In genomic region chr7:28414453-28414852, GRCh38 we compare ENCODE assay signal across 25 cellular contexts. TPM values are rescaled to one million over a fixed set of nuclear protein-coding genes. Genes with fewer than 3 reads are reported as not detected.
DNase-seq lines count a peak whose midpoint lies in the region; ATAC-seq, FAIRE-seq and TF ChIP-seq lines count a peak whose summit lies in the region.
"Had no signal": no experiment of that assay in that cellular context is flagged by ENCODE, and none has a peak within 500 bp of the region (broad histone marks: within the 10 kb centered on the region; RNA-seq: fewer than 3 reads in every experiment).

No MANE protein-coding gene starts in this region.

- no peak overlapping the region for H3K4me2 ChIP-seq in A549
- H3K4me2 ChIP-seq in GM12878 (ENCODE audit: control insufficient read depth, insufficient read depth) = no peak overlapping the region
- H3K4me2 ChIP-seq: BLaER1 treated with 17β-estradiol and CSF1 and Interleukin-3, amounts not matched to agents 10 nM and 100 nM had no signal

- TF ChIP-seq CTCF in A549 (IDR thresholded peaks at IDR 0.05) (no peak), HEK293 (tag by site-specific recombination; IDR thresholded peaks at IDR 0.05) (no peak), GM12878 (IDR thresholded peaks at IDR 0.05 in 2 of 3, conservative IDR thresholded peaks at IDR 0.05 in 1 of 3; ENCODE audit: control insufficient read depth in 2 of 3, extremely low read depth in 1 of 3, insufficient read depth in 1 of 3, low read depth in 3 of 3, low read length in 3 of 3) (no peak), MCF 10A (IDR thresholded peaks at IDR 0.05; ENCODE audit: unreplicated experiment) (no peak)

- no peaks in the 10 kb centered on the region for H3K36me3 Mint-ChIP-seq in MCF 10A (ENCODE audit: insufficient read depth, unreplicated experiment)
- H3K36me3 Mint-ChIP-seq: CD8-positive, alpha-beta T cell had no signal

- H3K4me3 ChIP-seq in A549 (no peak overlapping the region), HEK293 (ENCODE audit: low read depth, low read length) (no peak overlapping the region), GM12878 (no peak overlapping the region)
- H3K4me3 ChIP-seq: BLaER1 treated with 17β-estradiol and CSF1 and Interleukin-3, amounts not matched to agents 10 nM and 100 nM had no signal

- TF ChIP-seq RAD21 in A549 (conservative IDR thresholded peaks at IDR 0.05 in 1 of 2, IDR thresholded peaks at IDR 0.05 in 1 of 2) (no peak), GM12878 (IDR thresholded peaks at IDR 0.05; ENCODE audit: insufficient read depth, low read depth, low read length) (no peak)

- H3K27ac ChIP-seq in A549 (no peak overlapping the region), HEK293 (ENCODE audit: extremely low read depth, low read depth, low read length) (no peak overlapping the region), GM12878 (ENCODE audit: control insufficient read depth, insufficient read depth) (no peak overlapping the region)
- H3K27ac ChIP-seq: BLaER1 treated with 17β-estradiol and CSF1 and Interleukin-3, amounts not matched to agents 10 nM and 100 nM; C4-2B had no signal

- intact Hi-C loops in GM12878 (cut with micrococcal nuclease; ENCODE audit: unreplicated experiment) = no loop called here
- intact Hi-C loops in MCF 10A (cut with micrococcal nuclease) = no loop called here

- no peak overlapping the region for H3K4me3 Mint-ChIP-seq in MCF 10A (ENCODE audit: unreplicated experiment)
- H3K4me3 Mint-ChIP-seq: B cell; CD4-positive, alpha-beta T cell; CD8-positive, alpha-beta T cell had no signal

- BruUV-seq in GM12878 (replicated peaks; lab: Mats Ljungman, UMichigan) (no TSS peak), MCF 10A (replicated peaks; lab: Mats Ljungman, UMichigan) (no TSS peak)

- no peaks in the 10 kb centered on the region for H4K20me1 ChIP-seq in GM12878 (ENCODE audit: control insufficient read depth, insufficient read depth)

- SMC1A ChIA-PET in GM12878 (lab: Charles Lee; ENCODE audit: uncharacterized antibody, unreplicated experiment) = interaction anchor here (0.6 to 6.7 kb wide), 19 partner anchors 17 to 439 kb away, joined by 3 to 120 read pairs (median 4); no protein-coding TSS in a partner anchor

- H3K27me3 Mint-ChIP-seq in MCF 10A (ENCODE audit: insufficient read depth, unreplicated experiment) = peaks cover 13% of the 10 kb centered on the region

- peaks cover 25% of the 10 kb centered on the region for H3K4me1 ChIP-seq in A549
- peaks cover 26% of the 10 kb centered on the region for H3K4me1 ChIP-seq in HEK293 (ENCODE audit: control insufficient read depth, insufficient read depth, low read length)
- H3K4me1 ChIP-seq in GM12878 (ENCODE audit: control insufficient read depth, insufficient read depth, low read length) = 0 out of 2 replicates have a peak, but pooled peaks cover under 1% of the 10 kb centered on the region

- DNase-seq in A549 (ENCODE audit: low read depth in 1 of 2, low spot score in 1 of 2) (no peak), GM12878 (ENCODE audit: low read depth, low spot score) (no peak), NCI-H2227 treated with DMSO at 0.1 percent for 48 hours (lab: John Stamatoyannopoulos, UW) (no peak), MCF 10A (ENCODE audit: unreplicated experiment) (no peak)
- DNase-seq: 8988T; AML-193; Caco-2; Calu3; CD4-positive, alpha-beta T cell; CD8-positive, alpha-beta T cell; DMS 273 treated with DMSO at 0.1 percent for 48 hours; DMS153; DMS53; DMS79; DND-41; EL; GDM1 had no signal

- TF ChIP-seq POLR2A in A549 (IDR thresholded peaks at IDR 0.05; ENCODE audit: low read length) = no peak
- TF ChIP-seq POLR2A in GM12878 (IDR thresholded peaks at IDR 0.05; ENCODE audit: low read depth, low read length) = no peak

- peaks cover 7% of the 10 kb centered on the region for H3K4me1 Mint-ChIP-seq in MCF 10A (ENCODE audit: insufficient read depth, unreplicated experiment)

- 7% methylated on average over 1 of the region's 1 CpG for WGBS in A549 (ENCODE audit: missing lambda C conversion rate)
- 0% methylated on average over 1 of the region's 1 CpG for WGBS in GM12878 (ENCODE audit: insufficient coverage, insufficient replicate concordance, low lambda C conversion rate, missing lambda C conversion rate)

- no peak overlapping the region for H3K9ac ChIP-seq in GM12878 (ENCODE audit: control insufficient read depth, insufficient read depth, low read length)
- H3K9ac ChIP-seq: BLaER1 treated with 17β-estradiol and CSF1 and Interleukin-3, amounts not matched to agents 10 nM and 100 nM had no signal

- FAIRE-seq in A549 (lab: Jason Lieb, UNC) = peak; percentile 7
- FAIRE-seq in GM12878 (lab: Jason Lieb, UNC) = no peak
- FAIRE-seq: A204.1, GM12891, GM19239 had no signal

- H2AFZ ChIP-seq in GM12878 (ENCODE audit: control insufficient read depth, low read depth, low read length) = no peak overlapping the region

- TF ChIP-seq EP300 in A549 (IDR thresholded peaks at IDR 0.05) (no peak), GM12878 (IDR thresholded peaks at IDR 0.05; ENCODE audit: borderline replicate concordance in 1 of 2, control insufficient read depth in 1 of 2, low read depth in 2 of 2, low read length in 2 of 2) (no peak)

- no peak overlapping the region for H3K27ac Mint-ChIP-seq in MCF 10A (ENCODE audit: low read depth, unreplicated experiment)
- H3K27ac Mint-ChIP-seq: B cell; CD4-positive, alpha-beta T cell; CD8-positive, alpha-beta T cell had no signal

- in situ Hi-C loops in GM12878 (cut with MboI) = no loop called here

- peaks cover 0 to 11% of the 10 kb centered on the region in 2 experiments; a peak in 2 of 4 replicates for H3K27me3 ChIP-seq in GM12878 (replicated peaks in 1 of 2; ENCODE audit: control insufficient read depth in 2 of 2, insufficient read depth in 2 of 2, low read length in 1 of 2)

- no peak for ATAC-seq in A549
- no peak for ATAC-seq in GM12878
- no peak for ATAC-seq in HG03280 (IDR thresholded peaks at IDR 0.05; ENCODE audit: unreplicated experiment)
- ATAC-seq: CD8-positive, alpha-beta T cell had no signal

- CTCF ChIA-PET in A549 (lab: Yijun Ruan, JAX) = no interaction called here
- CTCF ChIA-PET in HEK293 (lab: Yijun Ruan, JAX) = interaction anchor here (1.2 to 2.1 kb wide), 2 partner anchors 25 to 118 kb away, joined by 5 read pairs; no protein-coding TSS in a partner anchor
- CTCF ChIA-PET in GM12878 (lab: Yijun Ruan, JAX) = interaction anchor here (0.8 to 4.7 kb wide), 11 partner anchors 27 to 440 kb away, joined by 3 to 48 read pairs (median 4); no protein-coding TSS in a partner anchor
- CTCF ChIA-PET in MCF 10A (lab: Yijun Ruan, JAX) = interaction anchor here (1.0 kb wide), 1 partner anchor 91 kb away, joined by 3 read pairs; no protein-coding TSS in a partner anchor

- H3K9me3 Mint-ChIP-seq in MCF 10A (ENCODE audit: unreplicated experiment) = no peaks in the 10 kb centered on the region
- H3K9me3 Mint-ChIP-seq: CD4-positive, alpha-beta T cell; CD8-positive, alpha-beta T cell had no signal

- H3K9me3 ChIP-seq in A549 (no peaks in the 10 kb centered on the region), HEK293 (ENCODE audit: control insufficient read depth, insufficient read depth, low read depth, low read length) (no peaks in the 10 kb centered on the region), GM12878 (replicated peaks; ENCODE audit: control insufficient read depth, insufficient read depth, low read length) (no peaks in the 10 kb centered on the region)
- H3K9me3 ChIP-seq: BLaER1 treated with 17β-estradiol and CSF1 and Interleukin-3, amounts not matched to agents 10 nM and 100 nM; Caco-2 had no signal

- RAD21 ChIA-PET in GM12878 (lab: Charles Lee; ENCODE audit: unreplicated experiment) = interaction anchor here (0.6 to 8.5 kb wide), 11 partner anchors 18 to 212 kb away, joined by 3 to 156 read pairs (median 5); no protein-coding TSS in a partner anchor

- no peaks in the 10 kb centered on the region for H3K36me3 ChIP-seq in HEK293 (ENCODE audit: control insufficient read depth in 2 of 2, insufficient read depth in 1 of 2, low read length in 2 of 2)
- H3K36me3 ChIP-seq in GM12878 (ENCODE audit: control insufficient read depth in 2 of 2, insufficient read depth in 2 of 2, low read length in 1 of 2) = no peaks in the 10 kb centered on the region; a peak in 1 of 4 replicates
- H3K36me3 ChIP-seq: BLaER1 treated with 17β-estradiol and CSF1 and Interleukin-3, amounts not matched to agents 10 nM and 100 nM had no signal

- POLR2A ChIA-PET in A549 (lab: Yijun Ruan, JAX) = no interaction called here
- POLR2A ChIA-PET in HEK293 (lab: Yijun Ruan, JAX) = no interaction called here
- POLR2A ChIA-PET in GM12878 (lab: Charles Lee) = interaction anchor here (0.5 to 8.3 kb wide), 6 partner anchors 52 to 209 kb away, joined by 3 to 88 read pairs (median 4); no protein-coding TSS in a partner anchor
- POLR2A ChIA-PET in MCF 10A (lab: Yijun Ruan, JAX) = no interaction called here

- H3K79me2 ChIP-seq in GM12878 (ENCODE audit: control insufficient read depth, insufficient read depth, low read length) = no peaks in the 10 kb centered on the region

TF ChIP-seq in A549, 52 proteins besides CTCF, POLR2A, EP300 and RAD21 (continues in another document):
- TF ChIP-seq CBX8 (IDR thresholded peaks at IDR 0.05) = no peak

TF ChIP-seq in HEK293, 187 proteins besides CTCF, POLR2A, EP300 and RAD21 (continues in another document):
- TF ChIP-seq ZNF660 (tag by site-specific recombination; IDR thresholded peaks at IDR 0.05) = no peak

TF ChIP-seq in GM12878, 131 proteins besides CTCF, POLR2A, EP300 and RAD21 (continues in another document):
- TF ChIP-seq ATF7 (IDR thresholded peaks at IDR 0.05; ENCODE audit: low read depth) = peak; percentile 94

RNA-seq across cellular contexts. Expression of gene CREB5, which starts 2.1 kb away (rescaled TPM):
- 1.5 TPM in 2 replicates for polyA plus RNA-seq in A549 (2011; rRNA removed)
- 0.81 and 1.0 TPM in 2 replicates for polyA plus RNA-seq in A549 (2012; cell fraction: cytosol; rRNA removed)
- 3.2 and 3.4 TPM in 2 replicates for polyA plus RNA-seq in A549 (2012; cell fraction: nucleus; rRNA removed)
- 0.61 to 0.88 TPM (median 0.69 TPM) in 3 replicates for polyA plus RNA-seq in A549 (2017; fragmentation: RNase III; extraction: RNeasy Plus Mini Kit Qiagen cat#74134 plus additional on column Dnase treatment)
- polyA minus RNA-seq in A549 (2011; rRNA and poly(A)+ RNA removed) = 3.5 and 4.6 TPM in 2 replicates
- 709 and 724 TPM in 2 replicates for total RNA-seq in GM12878 (2013; cell fraction: nucleolus; rRNA removed)
- 74.1 and 75.6 TPM in 2 replicates for total RNA-seq in GM12878 (2014; rRNA removed)
- 50.0 and 61.2 TPM in 2 replicates for total RNA-seq in GM12878 (2014; rRNA removed; fragmentation: Illumina TruSeq; extraction: Trizol)
- 65.7 and 66.8 TPM in 2 replicates for total RNA-seq in GM12878 (2021)
- 6.7 TPM for polyA plus RNA-seq in GM12878 (2011; ENCODE audit: low read depth)
- 42.0 and 60.2 TPM in 2 replicates for polyA plus RNA-seq in GM12878 (2011; rRNA removed)
- polyA plus RNA-seq in GM12878 (2011; cell fraction: cytosol; rRNA removed) = 54.0 and 54.3 TPM in 2 replicates
- polyA plus RNA-seq in GM12878 (2011; cell fraction: nucleus; rRNA removed) = 268 and 302 TPM in 2 replicates
- 8.8 and 12.5 TPM in 2 replicates for polyA plus RNA-seq in GM12878 (2012)
- 50.9 and 64.8 TPM in 2 replicates for polyA plus RNA-seq in GM12878 (2014; fragmentation: Illumina TruSeq; extraction: Trizol)
- polyA plus RNA-seq in GM12878 (2014; fragmentation: Nextera tagmentation; extraction: Ambion mirVana) = 10 to 100 TPM; 12.9 to 29.2 TPM
- polyA plus RNA-seq in GM12878 (2014; rRNA removed) = 46.9 and 55.0 TPM in 2 replicates
- polyA plus RNA-seq in GM12878 (2016; fragmentation: Nextera tagmentation; extraction: Ambion mirVana) = 10 to 100 TPM; 50.6 to 57.0 TPM
- polyA minus RNA-seq in GM12878 (2011; rRNA and poly(A)+ RNA removed) = 136 and 141 TPM in 2 replicates
- polyA minus RNA-seq in GM12878 (2011; cell fraction: cytosol; rRNA and poly(A)+ RNA removed) = 24.7 TPM in 2 replicates
- 193 and 361 TPM in 2 replicates for polyA minus RNA-seq in GM12878 (2011; cell fraction: nucleus; rRNA and poly(A)+ RNA removed)
- 30.0 and 40.5 TPM in 2 replicates for total RNA-seq in MCF 10A (2022)
- total RNA-seq: CD8-positive, alpha-beta T cell had no signal
